In the genomic region with DNA sequence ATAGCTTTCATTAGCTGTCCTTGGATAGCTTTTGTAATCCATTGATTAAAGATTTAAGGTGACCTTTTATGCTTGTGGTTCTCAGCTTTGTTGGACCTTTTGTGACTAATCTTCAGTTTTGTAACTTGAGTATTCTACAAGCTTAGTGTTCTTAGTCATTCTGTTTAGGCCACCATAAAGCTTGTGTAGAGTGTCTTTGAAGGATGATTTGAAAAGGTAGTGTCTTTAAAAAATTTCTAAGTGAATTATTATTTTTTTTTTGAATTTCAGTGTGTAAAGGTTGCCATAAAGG, we compare ENCODE assay signal across 12 cellular contexts. TPM values are rescaled to one million over a fixed set of nuclear protein-coding genes. Genes with fewer than 3 reads are reported as not detected.
DNase-seq lines count a peak whose midpoint lies in the region; ATAC-seq and TF ChIP-seq lines count a peak whose summit lies in the region.
"Had no signal": no experiment of that assay in that cellular context is flagged by ENCODE, and none has a peak within 500 bp of the region (broad histone marks: within the 10 kb centered on the region; RNA-seq: fewer than 3 reads in every experiment).

No MANE protein-coding gene starts in this region.

- peaks cover 81% of the 10 kb centered on the region for H3K4me1 Mint-ChIP-seq in activated T-cell treated with anti-CD3 and anti-CD28 coated beads, Interleukin-2, amount 50 U/mL, for 4 hours (ENCODE audit: low read depth)

- no peak overlapping the region for H3K4me3 ChIP-seq in SU-DHL-6 (ENCODE audit: insufficient read depth, low read length, poor library complexity, severe bottlenecking)
- H3K4me3 ChIP-seq in smooth muscle cell: no peak overlapping the region

- TF ChIP-seq CTCF in SU-DHL-6 (IDR thresholded peaks at IDR 0.05; ENCODE audit: insufficient read depth, low read length, poor library complexity, severe bottlenecking) (no peak), smooth muscle cell (IDR thresholded peaks at IDR 0.05; ENCODE audit: borderline replicate concordance, insufficient read depth, poor library complexity, severe bottlenecking) (no peak)

- peaks cover 51% of the 10 kb centered on the region for H3K4me1 ChIP-seq in smooth muscle cell (ENCODE audit: low read depth)

- H3K36me3 ChIP-seq in SU-DHL-6 (ENCODE audit: low read length): peaks cover 45% of the 10 kb centered on the region
- H3K36me3 ChIP-seq in smooth muscle cell (ENCODE audit: low read depth): peaks cover 22% of the 10 kb centered on the region

- no peaks in the 10 kb centered on the region for H3K9me2 ChIP-seq in SU-DHL-6 (replicated peaks; ENCODE audit: insufficient read depth, low read length)

- peaks cover 99% of the 10 kb centered on the region for H3K79me2 ChIP-seq in SU-DHL-6 (ENCODE audit: insufficient read depth, low read length)
- peaks cover 100% of the 10 kb centered on the region for H3K79me2 ChIP-seq in smooth muscle cell (ENCODE audit: low read depth)

- H3K27ac ChIP-seq in SU-DHL-6 (ENCODE audit: low read depth, low read length) (0 out of 2 replicates have a peak overlapping the region, but pooled peaks have one; percentile 0), smooth muscle cell (ENCODE audit: low read depth) (peak overlapping the region; percentile 91)
- H3K27ac ChIP-seq: VCaP had no signal

- H4K20me1 ChIP-seq in SU-DHL-6 (ENCODE audit: low read depth, low read length): peaks cover 70% of the 10 kb centered on the region
- H4K20me1 ChIP-seq in smooth muscle cell (ENCODE audit: low read depth): peaks cover 100% of the 10 kb centered on the region

- H2AFZ ChIP-seq in SU-DHL-6 (ENCODE audit: low read depth, low read length, severe bottlenecking) (no peak overlapping the region), smooth muscle cell (ENCODE audit: low read depth) (no peak overlapping the region)

- H3K9ac ChIP-seq in SU-DHL-6 (ENCODE audit: low read length): no peak overlapping the region
- peak overlapping the region; percentile 19 for H3K9ac ChIP-seq in smooth muscle cell (ENCODE audit: low read depth)

- H3K4me3 Mint-ChIP-seq in activated T-cell treated with anti-CD3 and anti-CD28 coated beads, Interleukin-2, amount 50 U/mL, for 4 hours: no peak overlapping the region

- DNase-seq in activated T-cell treated with anti-CD3 and anti-CD28 coated beads, Interleukin-2, amount 50 U/mL, for 4 hours: no peak
- no peak for DNase-seq in activated T-cell treated with anti-CD3 and anti-CD28 coated beads, Interleukin-2, amount 50 U/mL, for 48 hours
- DNase-seq in smooth muscle cell (lab: John Stamatoyannopoulos, UW; ENCODE audit: unreplicated experiment) (no peak), islet precursor cell (no peak), NCI-H1436 (lab: John Stamatoyannopoulos, UW) (no peak), left colon (no peak)
- DNase-seq: activated gamma-delta T cell, NCI-H187 treated with DMSO at 0.1 percent for 48 hours, right cardiac atrium had no signal

- H3K4me2 ChIP-seq in SU-DHL-6 (ENCODE audit: low read depth, low read length, poor library complexity, severe bottlenecking): peak overlapping the region; percentile 7
- H3K4me2 ChIP-seq in smooth muscle cell: peak overlapping the region; percentile 92

- intact Hi-C loops in left colon (cut with DNase I, micrococcal nuclease): no loop called here

- H3K9me3 ChIP-seq in SU-DHL-6 (ENCODE audit: insufficient read depth, low read length) (no peaks in the 10 kb centered on the region), smooth muscle cell (replicated peaks; ENCODE audit: low read depth) (no peaks in the 10 kb centered on the region)

- H3K27me3 ChIP-seq in SU-DHL-6 (ENCODE audit: low read length): no peaks in the 10 kb centered on the region
- H3K27me3 ChIP-seq in smooth muscle cell (ENCODE audit: low read depth): no peaks in the 10 kb centered on the region

- H3K27me3 Mint-ChIP-seq in activated T-cell treated with anti-CD3 and anti-CD28 coated beads, Interleukin-2, amount 50 U/mL, for 4 hours (ENCODE audit: low read depth): no peaks in the 10 kb centered on the region

- peaks cover 12% of the 10 kb centered on the region; the same call in 1 of the 2 replicates for H3F3A ChIP-seq in SU-DHL-6 (ENCODE audit: insufficient read depth)
- H3F3A ChIP-seq in smooth muscle cell (ENCODE audit: low read depth): peaks cover 32% of the 10 kb centered on the region

- H3K36me3 Mint-ChIP-seq in activated T-cell treated with anti-CD3 and anti-CD28 coated beads, Interleukin-2, amount 50 U/mL, for 4 hours (ENCODE audit: insufficient read depth): peaks cover 19% of the 10 kb centered on the region

- ATAC-seq in activated T-cell treated with anti-CD3 and anti-CD28 coated beads, Interleukin-2, amount 50 U/mL, for 4 hours: peak; percentile 31 to 54
- ATAC-seq in esophagus mucosa (peak; percentile 23), left colon (no peak)
- ATAC-seq: right cardiac atrium had no signal

- H3K9me3 Mint-ChIP-seq in activated T-cell treated with anti-CD3 and anti-CD28 coated beads, Interleukin-2, amount 50 U/mL, for 4 hours: no peaks in the 10 kb centered on the region

RNA-seq across cellular contexts. Expression of a gene that starts 7.5 kb away (rescaled TPM):
- 100 to 1,000 TPM; 224 to 276 (median 236) TPM for total RNA-seq in activated T-cell treated with anti-CD3 and anti-CD28 coated beads, Interleukin-2, amount 50 U/mL, for 4 hours
- total RNA-seq in esophagus mucosa: 128 TPM
- 399 and 436 TPM in 2 replicates for total RNA-seq in smooth muscle cell
- polyA plus RNA-seq in smooth muscle cell: 435 and 457 TPM in 2 replicates
- 100 to 1,000 TPM; 167 to 190 TPM for total RNA-seq in left colon
